In the genomic region with DNA sequence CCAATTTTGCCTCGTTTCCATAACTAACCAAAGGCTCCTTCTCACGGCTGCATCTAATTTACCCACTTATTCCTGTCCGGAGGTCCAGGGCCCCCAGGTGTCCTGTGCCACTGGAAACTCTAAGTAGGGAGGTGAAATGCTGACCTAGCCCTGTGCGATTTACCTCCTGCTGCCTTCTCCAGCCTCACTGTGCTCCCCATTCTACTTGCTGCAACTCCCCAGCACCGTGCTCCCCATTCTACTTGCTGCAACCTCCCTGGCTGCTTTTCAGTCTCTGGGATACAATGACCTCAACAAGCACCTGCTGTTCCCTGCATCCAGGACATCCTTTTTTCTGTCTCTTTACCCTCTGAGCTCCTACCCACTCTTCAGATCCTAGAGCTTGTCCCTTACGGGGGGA, we compare ENCODE assay signal across 2 cellular contexts.
TF ChIP-seq lines count a peak whose summit lies in the region.

No MANE protein-coding gene starts in this region.

TF ChIP-seq in WTC11, 78 proteins besides CTCF, POLR2A, EP300 and RAD21:
- TF ChIP-seq, protein P1, sequence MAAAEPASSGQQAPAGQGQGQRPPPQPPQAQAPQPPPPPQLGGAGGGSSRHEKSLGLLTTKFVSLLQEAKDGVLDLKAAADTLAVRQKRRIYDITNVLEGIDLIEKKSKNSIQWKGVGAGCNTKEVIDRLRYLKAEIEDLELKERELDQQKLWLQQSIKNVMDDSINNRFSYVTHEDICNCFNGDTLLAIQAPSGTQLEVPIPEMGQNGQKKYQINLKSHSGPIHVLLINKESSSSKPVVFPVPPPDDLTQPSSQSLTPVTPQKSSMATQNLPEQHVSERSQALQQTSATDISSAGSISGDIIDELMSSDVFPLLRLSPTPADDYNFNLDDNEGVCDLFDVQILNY (CRISPR knock-in tag; IDR thresholded peaks at IDR 0.05): no peak
- no peak for TF ChIP-seq TP53 (CRISPR knock-in tag; IDR thresholded peaks at IDR 0.05)
- TF ChIP-seq ZNF263 (CRISPR knock-in tag; IDR thresholded peaks at IDR 0.05; ENCODE audit: low read depth): peak; percentile 60; the same call in 1 of the 2 replicates
- TF ChIP-seq, protein P2, sequence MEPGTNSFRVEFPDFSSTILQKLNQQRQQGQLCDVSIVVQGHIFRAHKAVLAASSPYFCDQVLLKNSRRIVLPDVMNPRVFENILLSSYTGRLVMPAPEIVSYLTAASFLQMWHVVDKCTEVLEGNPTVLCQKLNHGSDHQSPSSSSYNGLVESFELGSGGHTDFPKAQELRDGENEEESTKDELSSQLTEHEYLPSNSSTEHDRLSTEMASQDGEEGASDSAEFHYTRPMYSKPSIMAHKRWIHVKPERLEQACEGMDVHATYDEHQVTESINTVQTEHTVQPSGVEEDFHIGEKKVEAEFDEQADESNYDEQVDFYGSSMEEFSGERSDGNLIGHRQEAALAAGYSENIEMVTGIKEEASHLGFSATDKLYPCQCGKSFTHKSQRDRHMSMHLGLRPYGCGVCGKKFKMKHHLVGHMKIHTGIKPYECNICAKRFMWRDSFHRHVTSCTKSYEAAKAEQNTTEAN (CRISPR knock-in tag; IDR thresholded peaks at IDR 0.05): no peak
- TF ChIP-seq TCF7 (CRISPR knock-in tag; IDR thresholded peaks at IDR 0.05; ENCODE audit: low read depth): no peak
- TF ChIP-seq, protein P3, sequence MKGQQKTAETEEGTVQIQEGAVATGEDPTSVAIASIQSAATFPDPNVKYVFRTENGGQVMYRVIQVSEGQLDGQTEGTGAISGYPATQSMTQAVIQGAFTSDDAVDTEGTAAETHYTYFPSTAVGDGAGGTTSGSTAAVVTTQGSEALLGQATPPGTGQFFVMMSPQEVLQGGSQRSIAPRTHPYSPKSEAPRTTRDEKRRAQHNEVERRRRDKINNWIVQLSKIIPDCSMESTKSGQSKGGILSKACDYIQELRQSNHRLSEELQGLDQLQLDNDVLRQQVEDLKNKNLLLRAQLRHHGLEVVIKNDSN (CRISPR knock-in tag; IDR thresholded peaks at IDR 0.05): no peak
- TF ChIP-seq, protein P4, sequence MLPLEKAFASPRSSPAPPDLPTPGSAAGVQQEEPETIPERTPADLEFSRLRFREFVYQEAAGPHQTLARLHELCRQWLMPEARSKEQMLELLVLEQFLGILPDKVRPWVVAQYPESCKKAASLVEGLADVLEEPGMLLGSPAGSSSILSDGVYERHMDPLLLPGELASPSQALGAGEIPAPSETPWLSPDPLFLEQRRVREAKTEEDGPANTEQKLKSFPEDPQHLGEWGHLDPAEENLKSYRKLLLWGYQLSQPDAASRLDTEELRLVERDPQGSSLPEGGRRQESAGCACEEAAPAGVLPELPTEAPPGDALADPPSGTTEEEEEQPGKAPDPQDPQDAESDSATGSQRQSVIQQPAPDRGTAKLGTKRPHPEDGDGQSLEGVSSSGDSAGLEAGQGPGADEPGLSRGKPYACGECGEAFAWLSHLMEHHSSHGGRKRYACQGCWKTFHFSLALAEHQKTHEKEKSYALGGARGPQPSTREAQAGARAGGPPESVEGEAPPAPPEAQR (CRISPR knock-in tag; IDR thresholded peaks at IDR 0.05): no peak

TF ChIP-seq in H1, 55 proteins besides CTCF, POLR2A, EP300 and RAD21:
- no peak for TF ChIP-seq CTBP2 (IDR thresholded peaks at IDR 0.05; ENCODE audit: borderline replicate concordance, insufficient read depth, insufficient read length, low read length)
- TF ChIP-seq CREB1 (IDR thresholded peaks at IDR 0.05): no peak
- TF ChIP-seq KDM1A (IDR thresholded peaks at IDR 0.05; ENCODE audit: borderline replicate concordance, low read length): no peak
- no peak for TF ChIP-seq SIRT6 (IDR thresholded peaks at IDR 0.05; ENCODE audit: low read length)
- TF ChIP-seq RFX5 (IDR thresholded peaks at IDR 0.05; ENCODE audit: borderline replicate concordance, low read depth, low read length): no peak
- no peak for TF ChIP-seq SUZ12 (IDR thresholded peaks at IDR 0.05; ENCODE audit: low read length)
- no peak for TF ChIP-seq ZNF274 (IDR thresholded peaks at IDR 0.05; ENCODE audit: borderline replicate concordance, extremely low read depth, low read length)
- no peak for TF ChIP-seq SAP30 (IDR thresholded peaks at IDR 0.05; ENCODE audit: insufficient read depth, insufficient replicate concordance, low read length)
- TF ChIP-seq PHF8 (conservative IDR thresholded peaks at IDR 0.05; ENCODE audit: low read depth, low read length): no peak
- TF ChIP-seq, protein P5, sequence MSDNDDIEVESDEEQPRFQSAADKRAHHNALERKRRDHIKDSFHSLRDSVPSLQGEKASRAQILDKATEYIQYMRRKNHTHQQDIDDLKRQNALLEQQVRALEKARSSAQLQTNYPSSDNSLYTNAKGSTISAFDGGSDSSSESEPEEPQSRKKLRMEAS (IDR thresholded peaks at IDR 0.05): no peak
